In the genomic region with DNA sequence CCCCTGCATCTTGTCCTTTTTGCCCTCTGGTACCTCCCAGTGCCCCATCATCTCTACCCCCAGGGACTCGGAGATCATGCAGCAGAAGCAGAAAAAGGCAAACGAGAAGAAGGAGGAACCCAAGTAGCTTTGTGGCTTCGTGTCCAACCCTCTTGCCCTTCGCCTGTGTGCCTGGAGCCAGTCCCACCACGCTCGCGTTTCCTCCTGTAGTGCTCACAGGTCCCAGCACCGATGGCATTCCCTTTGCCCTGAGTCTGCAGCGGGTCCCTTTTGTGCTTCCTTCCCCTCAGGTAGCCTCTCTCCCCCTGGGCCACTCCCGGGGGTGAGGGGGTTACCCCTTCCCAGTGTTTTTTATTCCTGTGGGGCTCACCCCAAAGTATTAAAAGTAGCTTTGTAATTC, we compare ENCODE assay signal across 10 cellular contexts. TPM values are rescaled to one million over a fixed set of nuclear protein-coding genes. Genes with fewer than 3 reads are reported as not detected.
DNase-seq lines count a peak whose midpoint lies in the region; ATAC-seq and TF ChIP-seq lines count a peak whose summit lies in the region.
"Had no signal": no experiment of that assay in that cellular context is flagged by ENCODE, and none has a peak within 500 bp of the region (broad histone marks: within the 10 kb centered on the region; RNA-seq: fewer than 3 reads in every experiment).

No MANE protein-coding gene starts in this region.

- H3K9me3 ChIP-seq in ascending aorta (no peaks in the 10 kb centered on the region), liver (ENCODE audit: control insufficient read depth in 4 of 4, low read length in 3 of 4) (no peaks in the 10 kb centered on the region), thymus (ENCODE audit: control insufficient read depth) (no peaks in the 10 kb centered on the region)

- H3K27ac ChIP-seq in ascending aorta (peak overlapping the region; percentile 88 to 99), liver (ENCODE audit: low read depth in 1 of 2, low read length in 2 of 2) (peak overlapping the region; percentile 96 to 98), thymus (ENCODE audit: low read depth) (no peak overlapping the region)

- no peak for TF ChIP-seq RAD21 in liver (IDR thresholded peaks at IDR 0.05)

- peak overlapping the region; percentile 99 for H3K27ac Mint-ChIP-seq in activated T-cell treated with anti-CD3 and anti-CD28 coated beads, Interleukin-2, amount 50 U/mL, for 24 hours

- DNase-seq in activated T-cell treated with anti-CD3 and anti-CD28 coated beads, Interleukin-2, amount 50 U/mL, for 24 hours: no peak
- no peak for DNase-seq in activated T-cell treated with anti-CD3 and anti-CD28 coated beads, Interleukin-2, amount 50 U/mL, for 1 hour
- DNase-seq in ascending aorta (ENCODE audit: low spot score in 2 of 2) (no peak), amniotic stem cell (lab: John Stamatoyannopoulos, UW) (no peak), NCI-H187 (lab: John Stamatoyannopoulos, UW) (no peak)
- DNase-seq: COR-L47, retina had no signal

- no peaks in the 10 kb centered on the region for H3K9me3 Mint-ChIP-seq in activated T-cell treated with anti-CD3 and anti-CD28 coated beads, Interleukin-2, amount 50 U/mL, for 24 hours

- no peaks in the 10 kb centered on the region for H3K27me3 ChIP-seq in ascending aorta
- H3K27me3 ChIP-seq in liver (ENCODE audit: control insufficient read depth in 4 of 4, insufficient read depth in 4 of 4, low read length in 3 of 4): no peaks in the 10 kb centered on the region
- H3K27me3 ChIP-seq in thymus (ENCODE audit: control insufficient read depth, insufficient read depth): no peaks in the 10 kb centered on the region

- no peak for ATAC-seq in GM21619 (IDR thresholded peaks at IDR 0.05; ENCODE audit: unreplicated experiment)

- H3K4me1 ChIP-seq in ascending aorta (peaks cover 19 to 31% of the 10 kb centered on the region in 2 donors), liver (ENCODE audit: control insufficient read depth in 4 of 4, insufficient read depth in 4 of 4, low read length in 3 of 4) (peaks cover 3 to 18% (median 12%) of the 10 kb centered on the region in 4 donors), thymus (ENCODE audit: control insufficient read depth, insufficient read depth, low read length) (peaks cover 19% of the 10 kb centered on the region)

- no peak for TF ChIP-seq CTCF in ascending aorta (IDR thresholded peaks at IDR 0.05)
- no peak for TF ChIP-seq CTCF in liver (IDR thresholded peaks at IDR 0.05; ENCODE audit: low read depth, low read length, missing input control)

- peak overlapping the region in 1 of 2 donors; percentile 93 for H3K9ac ChIP-seq in liver (ENCODE audit: low read depth in 1 of 2, low read length in 2 of 2)

- peaks cover 65% of the 10 kb centered on the region for H3K36me3 Mint-ChIP-seq in activated T-cell treated with anti-CD3 and anti-CD28 coated beads, Interleukin-2, amount 50 U/mL, for 24 hours (ENCODE audit: low read depth)

- 83% methylated on average over 10 of the region's 10 CpGs for WGBS in liver
- 94% methylated on average over 10 of the region's 10 CpGs for WGBS in thymus

- H3K27me3 Mint-ChIP-seq in activated T-cell treated with anti-CD3 and anti-CD28 coated beads, Interleukin-2, amount 50 U/mL, for 24 hours: no peaks in the 10 kb centered on the region

- peaks cover 47% of the 10 kb centered on the region for H3K4me1 Mint-ChIP-seq in activated T-cell treated with anti-CD3 and anti-CD28 coated beads, Interleukin-2, amount 50 U/mL, for 24 hours (ENCODE audit: low read depth)

- H3K4me3 ChIP-seq in ascending aorta (peak overlapping the region; percentile 74 to 99), liver (ENCODE audit: low read depth in 1 of 3, low read length in 3 of 3) (peak overlapping the region in 1 of 3 donors; percentile 72), thymus (ENCODE audit: low read length) (peak overlapping the region; percentile 90)

- intact Hi-C loops in ascending aorta (cut with DNase I): loop anchor here (10.0 kb wide), 1 partner anchor 491 kb away; a partner anchor contains a TSS

- peaks cover 20 to 41% of the 10 kb centered on the region in 2 donors for H3K36me3 ChIP-seq in ascending aorta
- peaks cover 0 to 22% (median 17%) of the 10 kb centered on the region in 4 donors for H3K36me3 ChIP-seq in liver (ENCODE audit: control insufficient read depth in 4 of 4, insufficient read depth in 3 of 4, low read depth in 1 of 4, low read length in 3 of 4)
- peaks cover 38% of the 10 kb centered on the region for H3K36me3 ChIP-seq in thymus (ENCODE audit: control insufficient read depth, insufficient read depth)

- H3K4me3 Mint-ChIP-seq in activated T-cell treated with anti-CD3 and anti-CD28 coated beads, Interleukin-2, amount 50 U/mL, for 24 hours: peak overlapping the region; percentile 96

TF ChIP-seq in liver, 16 proteins besides CTCF, POLR2A, EP300 and RAD21:
- TF ChIP-seq FOXA1 (IDR thresholded peaks at IDR 0.05) (no peak), EGR1 (IDR thresholded peaks at IDR 0.05; ENCODE audit: low read depth in 2 of 2) (no peak), NR2F2 (IDR thresholded peaks at IDR 0.05) (no peak), GABPA (IDR thresholded peaks at IDR 0.05 in 1 of 2, conservative IDR thresholded peaks at IDR 0.05 in 1 of 2) (no peak), FOXA2 (IDR thresholded peaks at IDR 0.05) (no peak), HNF4A (conservative IDR thresholded peaks at IDR 0.05) (no peak)
- TF ChIP-seq, protein P1, sequence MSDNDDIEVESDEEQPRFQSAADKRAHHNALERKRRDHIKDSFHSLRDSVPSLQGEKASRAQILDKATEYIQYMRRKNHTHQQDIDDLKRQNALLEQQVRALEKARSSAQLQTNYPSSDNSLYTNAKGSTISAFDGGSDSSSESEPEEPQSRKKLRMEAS (IDR thresholded peaks at IDR 0.05): no peak

RNA-seq across cellular contexts. Expression of a gene that starts 1.5 kb away (rescaled TPM):
- total RNA-seq in ascending aorta: 733 TPM
- total RNA-seq in liver: 100 to 1,000 TPM; 195 to 480 TPM
- 1,000 to 10,000 TPM; 1,197 to 1,329 TPM for polyA plus RNA-seq in liver
- 1,456 TPM for polyA plus RNA-seq in thymus

RNA-seq across cellular contexts. Expression of a gene that starts 6.4 kb away (rescaled TPM):
- total RNA-seq in ascending aorta: not detected
- total RNA-seq in liver: not detected
- under 1 TPM in 1 of 2 donors, not detected in 1; 0.06 TPM for polyA plus RNA-seq in liver
- 0.52 TPM for polyA plus RNA-seq in thymus

RNA-seq across cellular contexts. Expression of a gene that starts 6.8 kb away (rescaled TPM):
- total RNA-seq in ascending aorta: 20.2 TPM
- 1 to 10 TPM; 4.8 to 7.9 TPM for total RNA-seq in liver
- 10 to 100 TPM in 1 of 2 donors, 1 to 10 TPM in 1; 6.8 to 18.7 TPM for polyA plus RNA-seq in liver
- polyA plus RNA-seq in thymus: 13.8 TPM

RNA-seq across cellular contexts. Expression of a gene that starts 16.9 kb away (rescaled TPM):
- total RNA-seq in ascending aorta: 39.5 TPM
- total RNA-seq in liver: under 1 TPM; 0.89 to 0.92 TPM
- polyA plus RNA-seq in liver: 1 to 10 TPM in 1 of 2 donors, under 1 TPM in 1; 0.74 to 1.4 TPM
- polyA plus RNA-seq in thymus: 7.3 TPM

RNA-seq across cellular contexts. Expression of a gene that starts 30.8 kb away (rescaled TPM):
- total RNA-seq in ascending aorta (14.8 TPM), liver (1 to 10 TPM; 8.1 to 8.3 TPM)
- polyA plus RNA-seq in liver (1 to 10 TPM; 7.9 to 8.1 TPM), thymus (18.7 TPM)
